In the genomic region with DNA sequence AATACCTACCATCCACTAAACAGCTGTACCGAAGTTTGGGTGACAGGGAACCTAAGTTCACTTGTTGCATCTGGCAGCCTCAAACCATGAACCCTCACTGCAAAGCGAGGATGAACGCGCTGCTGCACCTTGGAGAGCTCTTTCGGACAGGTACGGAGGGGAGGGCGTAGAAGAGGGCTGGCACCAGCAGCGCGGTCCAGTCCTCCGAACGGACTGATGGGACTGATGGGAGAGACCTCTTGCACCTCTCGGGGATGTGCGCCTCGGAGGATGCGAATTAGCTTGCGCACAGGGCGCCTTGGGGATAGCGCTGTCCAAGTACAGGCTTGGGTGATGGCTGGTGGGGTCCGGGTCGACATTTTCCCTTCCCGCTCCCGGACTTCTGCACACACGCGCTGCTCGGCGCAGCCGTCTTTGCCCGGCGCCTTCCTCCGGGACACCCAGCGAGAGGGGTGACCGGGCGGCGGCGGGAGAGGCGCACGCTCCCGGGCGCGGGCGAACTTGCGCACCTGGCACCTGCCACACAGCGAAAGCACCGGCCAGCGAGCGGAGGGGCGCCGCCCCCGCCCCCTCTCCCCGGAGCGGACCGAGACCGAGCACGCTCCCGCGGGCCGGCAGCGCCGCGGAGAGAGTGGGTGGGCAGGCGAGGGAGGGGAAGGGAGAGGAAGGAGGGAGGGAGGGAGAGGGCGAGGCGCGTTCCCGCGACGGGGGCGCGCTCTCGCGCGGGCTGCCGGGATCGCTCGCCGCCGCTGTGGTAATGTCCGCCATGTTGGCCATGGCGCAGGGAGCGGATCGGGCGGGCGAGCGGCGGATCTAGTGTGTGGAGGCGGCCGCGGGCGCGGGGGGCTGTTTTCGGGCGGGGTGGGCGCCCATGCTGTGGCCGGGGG, we compare ENCODE assay signal across 1 cellular context.
TF ChIP-seq lines count a peak whose summit lies in the region.

A gene with protein sequence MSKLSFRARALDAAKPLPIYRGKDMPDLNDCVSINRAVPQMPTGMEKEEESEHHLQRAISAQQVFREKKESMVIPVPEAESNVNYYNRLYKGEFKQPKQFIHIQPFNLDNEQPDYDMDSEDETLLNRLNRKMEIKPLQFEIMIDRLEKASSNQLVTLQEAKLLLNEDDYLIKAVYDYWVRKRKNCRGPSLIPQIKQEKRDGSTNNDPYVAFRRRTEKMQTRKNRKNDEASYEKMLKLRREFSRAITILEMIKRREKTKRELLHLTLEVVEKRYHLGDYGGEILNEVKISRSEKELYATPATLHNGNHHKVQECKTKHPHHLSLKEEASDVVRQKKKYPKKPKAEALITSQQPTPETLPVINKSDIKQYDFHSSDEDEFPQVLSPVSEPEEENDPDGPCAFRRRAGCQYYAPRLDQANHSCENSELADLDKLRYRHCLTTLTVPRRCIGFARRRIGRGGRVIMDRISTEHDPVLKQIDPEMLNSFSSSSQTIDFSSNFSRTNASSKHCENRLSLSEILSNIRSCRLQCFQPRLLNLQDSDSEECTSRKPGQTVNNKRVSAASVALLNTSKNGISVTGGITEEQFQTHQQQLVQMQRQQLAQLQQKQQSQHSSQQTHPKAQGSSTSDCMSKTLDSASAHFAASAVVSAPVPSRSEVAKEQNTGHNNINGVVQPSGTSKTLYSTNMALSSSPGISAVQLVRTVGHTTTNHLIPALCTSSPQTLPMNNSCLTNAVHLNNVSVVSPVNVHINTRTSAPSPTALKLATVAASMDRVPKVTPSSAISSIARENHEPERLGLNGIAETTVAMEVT (plus strand): TSS at position 754 of the 887 bp plus-strand sequence. CDS start 267 bp downstream, outside the sequence.

TF ChIP-seq in GM12878, 131 proteins besides CTCF, POLR2A, EP300 and RAD21 (continued from another document and continues in another):
- TF ChIP-seq, protein P1, sequence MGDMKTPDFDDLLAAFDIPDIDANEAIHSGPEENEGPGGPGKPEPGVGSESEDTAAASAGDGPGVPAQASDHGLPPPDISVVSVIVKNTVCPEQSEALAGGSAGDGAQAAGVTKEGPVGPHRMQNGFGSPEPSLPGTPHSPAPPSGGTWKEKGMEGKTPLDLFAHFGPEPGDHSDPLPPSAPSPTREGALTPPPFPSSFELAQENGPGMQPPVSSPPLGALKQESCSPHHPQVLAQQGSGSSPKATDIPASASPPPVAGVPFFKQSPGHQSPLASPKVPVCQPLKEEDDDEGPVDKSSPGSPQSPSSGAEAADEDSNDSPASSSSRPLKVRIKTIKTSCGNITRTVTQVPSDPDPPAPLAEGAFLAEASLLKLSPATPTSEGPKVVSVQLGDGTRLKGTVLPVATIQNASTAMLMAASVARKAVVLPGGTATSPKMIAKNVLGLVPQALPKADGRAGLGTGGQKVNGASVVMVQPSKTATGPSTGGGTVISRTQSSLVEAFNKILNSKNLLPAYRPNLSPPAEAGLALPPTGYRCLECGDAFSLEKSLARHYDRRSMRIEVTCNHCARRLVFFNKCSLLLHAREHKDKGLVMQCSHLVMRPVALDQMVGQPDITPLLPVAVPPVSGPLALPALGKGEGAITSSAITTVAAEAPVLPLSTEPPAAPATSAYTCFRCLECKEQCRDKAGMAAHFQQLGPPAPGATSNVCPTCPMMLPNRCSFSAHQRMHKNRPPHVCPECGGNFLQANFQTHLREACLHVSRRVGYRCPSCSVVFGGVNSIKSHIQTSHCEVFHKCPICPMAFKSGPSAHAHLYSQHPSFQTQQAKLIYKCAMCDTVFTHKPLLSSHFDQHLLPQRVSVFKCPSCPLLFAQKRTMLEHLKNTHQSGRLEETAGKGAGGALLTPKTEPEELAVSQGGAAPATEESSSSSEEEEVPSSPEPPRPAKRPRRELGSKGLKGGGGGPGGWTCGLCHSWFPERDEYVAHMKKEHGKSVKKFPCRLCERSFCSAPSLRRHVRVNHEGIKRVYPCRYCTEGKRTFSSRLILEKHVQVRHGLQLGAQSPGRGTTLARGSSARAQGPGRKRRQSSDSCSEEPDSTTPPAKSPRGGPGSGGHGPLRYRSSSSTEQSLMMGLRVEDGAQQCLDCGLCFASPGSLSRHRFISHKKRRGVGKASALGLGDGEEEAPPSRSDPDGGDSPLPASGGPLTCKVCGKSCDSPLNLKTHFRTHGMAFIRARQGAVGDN (IDR thresholded peaks at IDR 0.05), result 0 out of 2 replicates have a peak, but pooled peaks have one; percentile 32
- TF ChIP-seq SPI1 (IDR thresholded peaks at IDR 0.05; ENCODE audit: borderline replicate concordance, insufficient read depth, low read depth, low read length) (no peak), IRF4 (IDR thresholded peaks at IDR 0.05; ENCODE audit: low read depth, low read length) (no peak), CREM (IDR thresholded peaks at IDR 0.05; ENCODE audit: low read depth) (no peak), STAT3 (IDR thresholded peaks at IDR 0.05; ENCODE audit: low read depth, low read length) (no peak), KLF5 (IDR thresholded peaks at IDR 0.05; ENCODE audit: partially characterized antibody) (no peak), SMAD1 (IDR thresholded peaks at IDR 0.05; ENCODE audit: low read depth, partially characterized antibody) (no peak), PAX8 (IDR thresholded peaks at IDR 0.05) (no peak), RUNX3 (IDR thresholded peaks at IDR 0.05; ENCODE audit: low read length) (peak; percentile 60), IKZF1 (conservative IDR thresholded peaks at IDR 0.05) (peak; percentile 72), FOXK2 (IDR thresholded peaks at IDR 0.05) (no peak), SIX5 (IDR thresholded peaks at IDR 0.05; ENCODE audit: low read depth, low read length, severe bottlenecking) (no peak), KDM1A (IDR thresholded peaks at IDR 0.05; ENCODE audit: borderline replicate concordance) (no peak), JUND (IDR thresholded peaks at IDR 0.05; ENCODE audit: low read depth, low read length) (no peak), NBN (IDR thresholded peaks at IDR 0.05) (no peak), TCF3 (IDR thresholded peaks at IDR 0.05; ENCODE audit: borderline replicate concordance, insufficient read depth, low read depth, low read length) (no peak), HDGF (IDR thresholded peaks at IDR 0.05) (no peak), GATAD2B (conservative IDR thresholded peaks at IDR 0.05; ENCODE audit: low read depth) (peak; percentile 73), HDAC6 (IDR thresholded peaks at IDR 0.05; ENCODE audit: unreplicated experiment) (peak; percentile 89), SREBF1 (IDR thresholded peaks at IDR 0.05; ENCODE audit: low read length) (no peak), BRCA1 (IDR thresholded peaks at IDR 0.05; ENCODE audit: low read depth, low read length) (no peak; the same call in 1 of the 2 replicates), WRNIP1 (IDR thresholded peaks at IDR 0.05; ENCODE audit: borderline replicate concordance, low read depth, low read length) (no peak), NRF1 (conservative IDR thresholded peaks at IDR 0.05; ENCODE audit: low read depth, low read length) (no peak), EZH2 (IDR thresholded peaks at IDR 0.05; ENCODE audit: borderline replicate concordance, control insufficient read depth, low read depth, low read length) (no peak), ZNF384 (IDR thresholded peaks at IDR 0.05; ENCODE audit: borderline replicate concordance, low read depth, low read length) (no peak), ZBED1 (IDR thresholded peaks at IDR 0.05; ENCODE audit: borderline replicate concordance) (no peak), CHD1 (IDR thresholded peaks at IDR 0.05; ENCODE audit: low read depth, low read length) (no peak), ZSCAN29 (IDR thresholded peaks at IDR 0.05) (no peak), BHLHE40 (IDR thresholded peaks at IDR 0.05; ENCODE audit: borderline replicate concordance in 1 of 2, low read depth in 2 of 2, low read length in 1 of 2) (peak; percentile 31 to 75; a peak in 3 of 4 replicates), JUNB (IDR thresholded peaks at IDR 0.05) (no peak), SMAD5 (IDR thresholded peaks at IDR 0.05; ENCODE audit: low read depth) (peak; percentile 63; the same call in 1 of the 2 replicates), ZNF217 (IDR thresholded peaks at IDR 0.05) (peak; percentile 48; the same call in 1 of the 2 replicates), POLR2AphosphoS5 (IDR thresholded peaks at IDR 0.05; ENCODE audit: low read length) (peak; percentile 81), NFXL1 (IDR thresholded peaks at IDR 0.05; ENCODE audit: borderline replicate concordance) (no peak)
- TF ChIP-seq, protein P2, sequence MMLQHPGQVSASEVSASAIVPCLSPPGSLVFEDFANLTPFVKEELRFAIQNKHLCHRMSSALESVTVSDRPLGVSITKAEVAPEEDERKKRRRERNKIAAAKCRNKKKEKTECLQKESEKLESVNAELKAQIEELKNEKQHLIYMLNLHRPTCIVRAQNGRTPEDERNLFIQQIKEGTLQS (IDR thresholded peaks at IDR 0.05; ENCODE audit: borderline replicate concordance, extremely low read depth, low read depth, low read length), result no peak
- TF ChIP-seq, protein P3, sequence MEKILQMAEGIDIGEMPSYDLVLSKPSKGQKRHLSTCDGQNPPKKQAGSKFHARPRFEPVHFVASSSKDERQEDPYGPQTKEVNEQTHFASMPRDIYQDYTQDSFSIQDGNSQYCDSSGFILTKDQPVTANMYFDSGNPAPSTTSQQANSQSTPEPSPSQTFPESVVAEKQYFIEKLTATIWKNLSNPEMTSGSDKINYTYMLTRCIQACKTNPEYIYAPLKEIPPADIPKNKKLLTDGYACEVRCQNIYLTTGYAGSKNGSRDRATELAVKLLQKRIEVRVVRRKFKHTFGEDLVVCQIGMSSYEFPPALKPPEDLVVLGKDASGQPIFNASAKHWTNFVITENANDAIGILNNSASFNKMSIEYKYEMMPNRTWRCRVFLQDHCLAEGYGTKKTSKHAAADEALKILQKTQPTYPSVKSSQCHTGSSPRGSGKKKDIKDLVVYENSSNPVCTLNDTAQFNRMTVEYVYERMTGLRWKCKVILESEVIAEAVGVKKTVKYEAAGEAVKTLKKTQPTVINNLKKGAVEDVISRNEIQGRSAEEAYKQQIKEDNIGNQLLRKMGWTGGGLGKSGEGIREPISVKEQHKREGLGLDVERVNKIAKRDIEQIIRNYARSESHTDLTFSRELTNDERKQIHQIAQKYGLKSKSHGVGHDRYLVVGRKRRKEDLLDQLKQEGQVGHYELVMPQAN (conservative IDR thresholded peaks at IDR 0.05), result peak; percentile 68
- TF ChIP-seq, protein P4, sequence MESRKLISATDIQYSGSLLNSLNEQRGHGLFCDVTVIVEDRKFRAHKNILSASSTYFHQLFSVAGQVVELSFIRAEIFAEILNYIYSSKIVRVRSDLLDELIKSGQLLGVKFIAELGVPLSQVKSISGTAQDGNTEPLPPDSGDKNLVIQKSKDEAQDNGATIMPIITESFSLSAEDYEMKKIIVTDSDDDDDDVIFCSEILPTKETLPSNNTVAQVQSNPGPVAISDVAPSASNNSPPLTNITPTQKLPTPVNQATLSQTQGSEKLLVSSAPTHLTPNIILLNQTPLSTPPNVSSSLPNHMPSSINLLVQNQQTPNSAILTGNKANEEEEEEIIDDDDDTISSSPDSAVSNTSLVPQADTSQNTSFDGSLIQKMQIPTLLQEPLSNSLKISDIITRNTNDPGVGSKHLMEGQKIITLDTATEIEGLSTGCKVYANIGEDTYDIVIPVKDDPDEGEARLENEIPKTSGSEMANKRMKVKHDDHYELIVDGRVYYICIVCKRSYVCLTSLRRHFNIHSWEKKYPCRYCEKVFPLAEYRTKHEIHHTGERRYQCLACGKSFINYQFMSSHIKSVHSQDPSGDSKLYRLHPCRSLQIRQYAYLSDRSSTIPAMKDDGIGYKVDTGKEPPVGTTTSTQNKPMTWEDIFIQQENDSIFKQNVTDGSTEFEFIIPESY (IDR thresholded peaks at IDR 0.05), result no peak
- TF ChIP-seq, protein P5, sequence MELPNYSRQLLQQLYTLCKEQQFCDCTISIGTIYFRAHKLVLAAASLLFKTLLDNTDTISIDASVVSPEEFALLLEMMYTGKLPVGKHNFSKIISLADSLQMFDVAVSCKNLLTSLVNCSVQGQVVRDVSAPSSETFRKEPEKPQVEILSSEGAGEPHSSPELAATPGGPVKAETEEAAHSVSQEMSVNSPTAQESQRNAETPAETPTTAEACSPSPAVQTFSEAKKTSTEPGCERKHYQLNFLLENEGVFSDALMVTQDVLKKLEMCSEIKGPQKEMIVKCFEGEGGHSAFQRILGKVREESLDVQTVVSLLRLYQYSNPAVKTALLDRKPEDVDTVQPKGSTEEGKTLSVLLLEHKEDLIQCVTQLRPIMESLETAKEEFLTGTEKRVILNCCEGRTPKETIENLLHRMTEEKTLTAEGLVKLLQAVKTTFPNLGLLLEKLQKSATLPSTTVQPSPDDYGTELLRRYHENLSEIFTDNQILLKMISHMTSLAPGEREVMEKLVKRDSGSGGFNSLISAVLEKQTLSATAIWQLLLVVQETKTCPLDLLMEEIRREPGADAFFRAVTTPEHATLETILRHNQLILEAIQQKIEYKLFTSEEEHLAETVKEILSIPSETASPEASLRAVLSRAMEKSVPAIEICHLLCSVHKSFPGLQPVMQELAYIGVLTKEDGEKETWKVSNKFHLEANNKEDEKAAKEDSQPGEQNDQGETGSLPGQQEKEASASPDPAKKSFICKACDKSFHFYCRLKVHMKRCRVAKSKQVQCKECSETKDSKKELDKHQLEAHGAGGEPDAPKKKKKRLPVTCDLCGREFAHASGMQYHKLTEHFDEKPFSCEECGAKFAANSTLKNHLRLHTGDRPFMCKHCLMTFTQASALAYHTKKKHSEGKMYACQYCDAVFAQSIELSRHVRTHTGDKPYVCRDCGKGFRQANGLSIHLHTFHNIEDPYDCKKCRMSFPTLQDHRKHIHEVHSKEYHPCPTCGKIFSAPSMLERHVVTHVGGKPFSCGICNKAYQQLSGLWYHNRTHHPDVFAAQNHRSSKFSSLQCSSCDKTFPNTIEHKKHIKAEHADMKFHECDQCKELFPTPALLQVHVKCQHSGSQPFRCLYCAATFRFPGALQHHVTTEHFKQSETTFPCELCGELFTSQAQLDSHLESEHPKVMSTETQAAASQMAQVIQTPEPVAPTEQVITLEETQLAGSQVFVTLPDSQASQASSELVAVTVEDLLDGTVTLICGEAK (IDR thresholded peaks at IDR 0.05; ENCODE audit: borderline replicate concordance), result peak; percentile 47; the same call in 1 of the 2 replicates
- TF ChIP-seq, protein P6, sequence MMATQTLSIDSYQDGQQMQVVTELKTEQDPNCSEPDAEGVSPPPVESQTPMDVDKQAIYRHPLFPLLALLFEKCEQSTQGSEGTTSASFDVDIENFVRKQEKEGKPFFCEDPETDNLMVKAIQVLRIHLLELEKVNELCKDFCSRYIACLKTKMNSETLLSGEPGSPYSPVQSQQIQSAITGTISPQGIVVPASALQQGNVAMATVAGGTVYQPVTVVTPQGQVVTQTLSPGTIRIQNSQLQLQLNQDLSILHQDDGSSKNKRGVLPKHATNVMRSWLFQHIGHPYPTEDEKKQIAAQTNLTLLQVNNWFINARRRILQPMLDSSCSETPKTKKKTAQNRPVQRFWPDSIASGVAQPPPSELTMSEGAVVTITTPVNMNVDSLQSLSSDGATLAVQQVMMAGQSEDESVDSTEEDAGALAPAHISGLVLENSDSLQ (IDR thresholded peaks at IDR 0.05), result no peak
- TF ChIP-seq, protein P7, sequence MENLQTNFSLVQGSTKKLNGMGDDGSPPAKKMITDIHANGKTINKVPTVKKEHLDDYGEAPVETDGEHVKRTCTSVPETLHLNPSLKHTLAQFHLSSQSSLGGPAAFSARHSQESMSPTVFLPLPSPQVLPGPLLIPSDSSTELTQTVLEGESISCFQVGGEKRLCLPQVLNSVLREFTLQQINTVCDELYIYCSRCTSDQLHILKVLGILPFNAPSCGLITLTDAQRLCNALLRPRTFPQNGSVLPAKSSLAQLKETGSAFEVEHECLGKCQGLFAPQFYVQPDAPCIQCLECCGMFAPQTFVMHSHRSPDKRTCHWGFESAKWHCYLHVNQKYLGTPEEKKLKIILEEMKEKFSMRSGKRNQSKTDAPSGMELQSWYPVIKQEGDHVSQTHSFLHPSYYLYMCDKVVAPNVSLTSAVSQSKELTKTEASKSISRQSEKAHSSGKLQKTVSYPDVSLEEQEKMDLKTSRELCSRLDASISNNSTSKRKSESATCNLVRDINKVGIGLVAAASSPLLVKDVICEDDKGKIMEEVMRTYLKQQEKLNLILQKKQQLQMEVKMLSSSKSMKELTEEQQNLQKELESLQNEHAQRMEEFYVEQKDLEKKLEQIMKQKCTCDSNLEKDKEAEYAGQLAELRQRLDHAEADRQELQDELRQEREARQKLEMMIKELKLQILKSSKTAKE (IDR thresholded peaks at IDR 0.05; ENCODE audit: low read depth, poor library complexity, severe bottlenecking), result no peak
